1 cellular context compared by ENCODE assay signal in genomic region chr1:230750986-230751625, GRCh38.
TF ChIP-seq lines count a peak whose summit lies in the region.

No MANE protein-coding gene starts in this region.

TF ChIP-seq in HepG2, 621 proteins besides CTCF, POLR2A, EP300 and RAD21:
- no peak for TF ChIP-seq NR2C2 (CRISPR knock-in tag; IDR thresholded peaks at IDR 0.05; ENCODE audit: borderline replicate concordance)
- no peak for TF ChIP-seq MAZ (IDR thresholded peaks at IDR 0.05; ENCODE audit: borderline replicate concordance, low read depth, low read length)
- TF ChIP-seq MAZ (CRISPR knock-in tag; IDR thresholded peaks at IDR 0.05; ENCODE audit: low read depth): no peak
- TF ChIP-seq MATR3 (CRISPR knock-in tag; IDR thresholded peaks at IDR 0.05): no peak
- peak; percentile 99 for TF ChIP-seq ZNF512B (CRISPR knock-in tag; IDR thresholded peaks at IDR 0.05; ENCODE audit: borderline replicate concordance)
- no peak for TF ChIP-seq PREB (CRISPR knock-in tag; IDR thresholded peaks at IDR 0.05)
- 0 out of 2 replicates have a peak, but pooled peaks have one; percentile 3 for TF ChIP-seq HNRNPL (IDR thresholded peaks at IDR 0.05; ENCODE audit: low read depth, low read length)
- no peak for TF ChIP-seq SRSF9 (IDR thresholded peaks at IDR 0.05; ENCODE audit: borderline replicate concordance, insufficient read depth, low read depth, low read length, poor library complexity, severe bottlenecking)
- no peak for TF ChIP-seq SP1 (IDR thresholded peaks at IDR 0.05)
- no peak for TF ChIP-seq SP1 (CRISPR knock-in tag; IDR thresholded peaks at IDR 0.05)
- TF ChIP-seq MAX (IDR thresholded peaks at IDR 0.05): 0 out of 2 replicates have a peak, but pooled peaks have one; percentile 4
- TF ChIP-seq ZNF687 (CRISPR knock-in tag; IDR thresholded peaks at IDR 0.05): peak; percentile 25; the same call in 1 of the 2 replicates
- TF ChIP-seq TBL1XR1 (IDR thresholded peaks at IDR 0.05; ENCODE audit: borderline replicate concordance, low read length, partially characterized antibody): no peak
- no peak for TF ChIP-seq ZMYM4 (CRISPR knock-in tag; IDR thresholded peaks at IDR 0.05)
- TF ChIP-seq, protein P1, sequence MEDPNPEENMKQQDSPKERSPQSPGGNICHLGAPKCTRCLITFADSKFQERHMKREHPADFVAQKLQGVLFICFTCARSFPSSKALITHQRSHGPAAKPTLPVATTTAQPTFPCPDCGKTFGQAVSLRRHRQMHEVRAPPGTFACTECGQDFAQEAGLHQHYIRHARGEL (CRISPR knock-in tag; IDR thresholded peaks at IDR 0.05): 0 out of 2 replicates have a peak, but pooled peaks have one; percentile 39
- TF ChIP-seq, protein P2, sequence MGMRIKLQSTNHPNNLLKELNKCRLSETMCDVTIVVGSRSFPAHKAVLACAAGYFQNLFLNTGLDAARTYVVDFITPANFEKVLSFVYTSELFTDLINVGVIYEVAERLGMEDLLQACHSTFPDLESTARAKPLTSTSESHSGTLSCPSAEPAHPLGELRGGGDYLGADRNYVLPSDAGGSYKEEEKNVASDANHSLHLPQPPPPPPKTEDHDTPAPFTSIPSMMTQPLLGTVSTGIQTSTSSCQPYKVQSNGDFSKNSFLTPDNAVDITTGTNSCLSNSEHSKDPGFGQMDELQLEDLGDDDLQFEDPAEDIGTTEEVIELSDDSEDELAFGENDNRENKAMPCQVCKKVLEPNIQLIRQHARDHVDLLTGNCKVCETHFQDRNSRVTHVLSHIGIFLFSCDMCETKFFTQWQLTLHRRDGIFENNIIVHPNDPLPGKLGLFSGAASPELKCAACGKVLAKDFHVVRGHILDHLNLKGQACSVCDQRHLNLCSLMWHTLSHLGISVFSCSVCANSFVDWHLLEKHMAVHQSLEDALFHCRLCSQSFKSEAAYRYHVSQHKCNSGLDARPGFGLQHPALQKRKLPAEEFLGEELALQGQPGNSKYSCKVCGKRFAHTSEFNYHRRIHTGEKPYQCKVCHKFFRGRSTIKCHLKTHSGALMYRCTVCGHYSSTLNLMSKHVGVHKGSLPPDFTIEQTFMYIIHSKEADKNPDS (CRISPR knock-in tag; IDR thresholded peaks at IDR 0.05): no peak
- no peak for TF ChIP-seq HCFC1 (IDR thresholded peaks at IDR 0.05; ENCODE audit: low read depth, low read length)
- no peak for TF ChIP-seq ASH2L (IDR thresholded peaks at IDR 0.05; ENCODE audit: insufficient read length, low read depth, low read length)
- TF ChIP-seq LCORL (IDR thresholded peaks at IDR 0.05): no peak
- no peak for TF ChIP-seq LCORL (CRISPR knock-in tag; IDR thresholded peaks at IDR 0.05)
- TF ChIP-seq RBM39 (IDR thresholded peaks at IDR 0.05; ENCODE audit: low read depth, low read length, poor library complexity, severe bottlenecking): no peak
- no peak for TF ChIP-seq MEIS2 (CRISPR knock-in tag; IDR thresholded peaks at IDR 0.05)
- TF ChIP-seq RFX1 (IDR thresholded peaks at IDR 0.05): no peak
- no peak for TF ChIP-seq NONO (IDR thresholded peaks at IDR 0.05)
- TF ChIP-seq NONO (CRISPR knock-in tag; conservative IDR thresholded peaks at IDR 0.05): 0 out of 2 replicates have a peak, but pooled peaks have one; percentile 31
- TF ChIP-seq ZNF296 (CRISPR knock-in tag; conservative IDR thresholded peaks at IDR 0.05): 0 out of 2 replicates have a peak, but pooled peaks have one; percentile 24
- peak; percentile 100 for TF ChIP-seq ZNF512 (CRISPR knock-in tag; IDR thresholded peaks at IDR 0.05)
- TF ChIP-seq RXRA (CRISPR knock-in tag; IDR thresholded peaks at IDR 0.05): no peak
